8 cellular contexts compared by ENCODE assay signal in the genomic region with DNA sequence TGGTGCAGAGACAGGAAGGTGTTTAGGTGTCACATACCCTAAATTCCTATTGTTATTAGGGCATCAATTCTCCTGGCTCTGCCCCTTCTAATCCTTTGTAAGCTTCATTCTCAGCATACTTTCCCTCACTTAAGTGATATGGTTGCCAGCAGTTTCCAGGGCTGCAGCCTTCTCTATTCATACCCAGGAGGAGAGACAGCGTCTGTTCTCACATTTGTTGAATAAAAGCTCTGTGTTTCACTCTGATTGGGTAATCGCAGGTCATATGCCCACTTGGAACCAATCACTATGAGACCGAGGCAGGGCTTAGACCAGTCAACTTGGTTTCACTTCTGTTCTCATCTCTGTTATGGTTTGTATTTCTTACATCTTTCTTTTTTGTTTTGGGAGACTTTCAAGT.
DNase-seq lines count a peak whose midpoint lies in the region; ATAC-seq and TF ChIP-seq lines count a peak whose summit lies in the region.

No MANE protein-coding gene starts in this region.

- ATAC-seq in GM19023 (IDR thresholded peaks at IDR 0.05; ENCODE audit: unreplicated experiment): peak; percentile 96
- peak; percentile 84 for ATAC-seq in HG03378 (IDR thresholded peaks at IDR 0.05; ENCODE audit: unreplicated experiment)
- ATAC-seq in RWPE2 (ENCODE audit: low read depth): peak; percentile 99
- peak; percentile 94 for ATAC-seq in esophagus mucosa
- peak; percentile 91 for ATAC-seq in aorta (ENCODE audit: low FRiP score)

- H3K4me3 ChIP-seq in BJ (ENCODE audit: low read depth, low read length) (peak overlapping the region; percentile 20; the same call in 1 of the 2 replicates), RWPE2 (ENCODE audit: severe bottlenecking) (peak overlapping the region; percentile 30), mucosa of stomach (ENCODE audit: low read length) (no peak overlapping the region), aorta (ENCODE audit: low read length in 2 of 2) (peak overlapping the region; percentile 34 to 69)

- peak overlapping the region; percentile 14 for H3K9ac ChIP-seq in mucosa of stomach (ENCODE audit: low read length)

- H3K36me3 ChIP-seq in BJ (ENCODE audit: control insufficient read depth, insufficient read depth, low read length): no peaks in the 10 kb centered on the region
- H3K36me3 ChIP-seq in RWPE2 (ENCODE audit: low read depth): no peaks in the 10 kb centered on the region
- H3K36me3 ChIP-seq in mucosa of stomach (ENCODE audit: control insufficient read depth, insufficient read depth, low read length): no peaks in the 10 kb centered on the region
- no peaks in the 10 kb centered on the region for H3K36me3 ChIP-seq in aorta (ENCODE audit: control insufficient read depth in 1 of 2, insufficient read depth in 2 of 2, low read length in 1 of 2)

- 9 to 18% methylated on average over 3 of the region's 3 CpGs for WGBS in aorta, 2 donors

- H3K4me1 ChIP-seq in RWPE2 (ENCODE audit: insufficient read depth, poor library complexity, severe bottlenecking) (no peaks in the 10 kb centered on the region), mucosa of stomach (ENCODE audit: control insufficient read depth, insufficient read depth, low read length) (no peaks in the 10 kb centered on the region), aorta (ENCODE audit: control insufficient read depth in 1 of 2, insufficient read depth in 2 of 2, low read length in 2 of 2) (no peaks in the 10 kb centered on the region)

- H3K9me3 ChIP-seq in RWPE2 (ENCODE audit: severe bottlenecking) (no peaks in the 10 kb centered on the region), mucosa of stomach (ENCODE audit: control insufficient read depth, low read length) (no peaks in the 10 kb centered on the region), aorta (ENCODE audit: control insufficient read depth, low read length) (no peaks in the 10 kb centered on the region)

- CTCF ChIA-PET in BJ (lab: Yijun Ruan, JAX): no interaction called here

- intact Hi-C loops in aorta (cut with DNase I): loop anchor here in 1 of 2 donors (10.0 kb wide), 1 partner anchor 412 kb away; no protein-coding TSS in a partner anchor

- POLR2A ChIA-PET in BJ (lab: Charles Lee): no interaction called here

- H3K27me3 ChIP-seq in BJ (ENCODE audit: control insufficient read depth, insufficient read depth, low read length): no peaks in the 10 kb centered on the region
- H3K27me3 ChIP-seq in RWPE2 (ENCODE audit: insufficient read depth, poor library complexity, severe bottlenecking): no peaks in the 10 kb centered on the region
- H3K27me3 ChIP-seq in mucosa of stomach (ENCODE audit: control insufficient read depth, insufficient read depth, low read length): no peaks in the 10 kb centered on the region
- peaks cover 0 to 1% of the 10 kb centered on the region in 2 donors for H3K27me3 ChIP-seq in aorta (ENCODE audit: control insufficient read depth in 1 of 2, insufficient read depth in 2 of 2, low read length in 1 of 2)

- TF ChIP-seq CTCF in BJ (IDR thresholded peaks at IDR 0.05; ENCODE audit: insufficient read depth, low read depth, low read length): no peak
- TF ChIP-seq CTCF in RWPE2 (IDR thresholded peaks at IDR 0.05; ENCODE audit: poor library complexity, severe bottlenecking): no peak

- DNase-seq in BJ (ENCODE audit: low read depth) (peak; percentile 26), RWPE2 (ENCODE audit: low spot score) (no peak), aorta (peak in 1 of 2 donors; percentile 52)
- DNase-seq in stimulated activated CD4-positive, alpha-beta T cell treated with anti-CD3 and anti-CD28 coated beads, Interleukin-4, amount 100 ng/mL, for 1 hour: no peak

- H3K27ac ChIP-seq in RWPE2 (ENCODE audit: poor library complexity, severe bottlenecking): no peak overlapping the region
- no peak overlapping the region for H3K27ac ChIP-seq in aorta (ENCODE audit: low read depth in 1 of 2, low read length in 2 of 2)
